Comparison of ENCODE assay signal across 13 cellular contexts in the genomic region with DNA sequence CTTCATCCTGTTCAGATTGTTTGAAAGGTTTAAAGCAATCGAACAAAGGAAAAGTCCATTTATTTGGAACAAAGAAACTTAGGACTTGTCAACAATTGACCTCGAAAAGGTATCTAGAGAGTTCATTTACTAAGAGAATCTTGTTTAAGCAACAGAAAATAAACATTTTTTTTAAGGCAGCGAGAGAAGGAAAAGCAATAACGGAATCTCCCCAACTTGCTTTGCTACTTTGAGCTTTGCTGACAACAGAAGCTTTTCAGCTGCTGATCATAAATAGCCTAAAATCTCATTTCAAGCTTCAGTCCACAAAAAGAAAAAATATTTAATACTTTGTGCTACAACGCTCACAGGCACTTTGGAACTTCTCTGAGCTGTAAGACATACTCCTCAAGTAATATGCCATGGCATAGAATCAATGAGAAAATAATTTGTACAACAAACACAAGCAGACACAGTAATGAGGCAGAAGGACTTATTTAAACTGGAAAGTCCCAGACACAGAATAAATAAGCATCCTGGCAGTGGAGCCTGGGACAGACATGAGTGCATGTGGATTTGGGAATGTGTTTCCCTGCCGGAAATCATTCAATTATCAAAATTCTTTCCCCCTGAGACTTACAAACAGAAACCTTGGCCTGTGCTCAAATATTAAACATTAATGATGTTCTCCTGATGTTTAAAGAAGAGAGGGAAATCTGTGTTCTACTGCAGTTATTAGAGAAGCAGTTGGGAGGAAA.
DNase-seq lines count a peak whose midpoint lies in the region; ATAC-seq and TF ChIP-seq lines count a peak whose summit lies in the region.
"Had no signal": no experiment of that assay in that cellular context is flagged by ENCODE, and none has a peak within 500 bp of the region (broad histone marks: within the 10 kb centered on the region; RNA-seq: fewer than 3 reads in every experiment).

No MANE protein-coding gene starts in this region.

- peaks cover 10% of the 10 kb centered on the region; the same call in 1 of the 2 replicates for H3F3A ChIP-seq in GM23248 (ENCODE audit: insufficient read depth)

- peak overlapping the region; percentile 60 for H2AFZ ChIP-seq in GM23248

- 0 out of 2 replicates have a peak, but pooled peaks cover 3% of the 10 kb centered on the region for H3K9me2 ChIP-seq in GM23248 (ENCODE audit: insufficient read depth)

- no peaks in the 10 kb centered on the region for H4K20me1 ChIP-seq in GM23248 (ENCODE audit: insufficient read depth)

- H3K4me3 Mint-ChIP-seq in CD8-positive, alpha-beta T cell, result no peak overlapping the region
- H3K4me3 Mint-ChIP-seq: activated CD4-positive, alpha-beta T cell treated with anti-CD3 and anti-CD28 coated beads, Interleukin-2, amount 10 ng/mL, durations not matched to agents 7 days and 5 days; CD4-positive, alpha-beta memory T cell had no signal

- H3K4me1 Mint-ChIP-seq in CD8-positive, alpha-beta T cell (ENCODE audit: low read depth), result no peaks in the 10 kb centered on the region
- H3K4me1 Mint-ChIP-seq: activated CD4-positive, alpha-beta T cell treated with anti-CD3 and anti-CD28 coated beads, Interleukin-2, amount 10 ng/mL, durations not matched to agents 7 days and 5 days; CD4-positive, alpha-beta memory T cell had no signal

- WGBS in GM23248 (ENCODE audit: low coverage in 1 of 2, low lambda C conversion rate in 2 of 2, missing lambda C conversion rate in 2 of 2), 2 experiments, result 25 to 26% methylated on average over 6 of the region's 6 CpGs

- in situ Hi-C loops in GM23248 (cut with MboI), result no loop called here
- in situ Hi-C loops in astrocyte of the spinal cord (cut with HindIII; ENCODE audit: low sequenced_read_pairs), result no loop called here

- no peak for ATAC-seq in CD8-positive, alpha-beta T cell
- no peak for ATAC-seq in HG03571 (IDR thresholded peaks at IDR 0.05; ENCODE audit: unreplicated experiment)
- ATAC-seq: mucosa of descending colon had no signal

- TF ChIP-seq CTCF in astrocyte of the spinal cord (IDR thresholded peaks at IDR 0.05; ENCODE audit: low read depth, low read length), result no peak
- no peak for TF ChIP-seq CTCF in CD8-positive, alpha-beta T cell (IDR thresholded peaks at IDR 0.05)

- POLR2A ChIA-PET in CD8-positive, alpha-beta T cell (lab: Charles Lee), result no interaction called here

- no peaks in the 10 kb centered on the region for H3K36me3 Mint-ChIP-seq in CD8-positive, alpha-beta T cell
- H3K36me3 Mint-ChIP-seq: CD4-positive, alpha-beta memory T cell had no signal

- no peaks in the 10 kb centered on the region for H3K9me3 ChIP-seq in GM23248 (ENCODE audit: low read depth)
- H3K9me3 ChIP-seq in CD8-positive, alpha-beta T cell (ENCODE audit: low read length), result no peaks in the 10 kb centered on the region
- H3K9me3 ChIP-seq: mucosa of descending colon, thoracic aorta had no signal

- no peak overlapping the region for H3K9ac ChIP-seq in GM23248

- no peaks in the 10 kb centered on the region for H3K27me3 ChIP-seq in GM23248 (replicated peaks; ENCODE audit: insufficient read depth)
- no peaks in the 10 kb centered on the region for H3K27me3 ChIP-seq in CD8-positive, alpha-beta T cell (ENCODE audit: insufficient read depth, low read length)

- no peaks in the 10 kb centered on the region for H3K27me3 Mint-ChIP-seq in CD8-positive, alpha-beta T cell (ENCODE audit: low read depth)
- H3K27me3 Mint-ChIP-seq: activated CD4-positive, alpha-beta T cell treated with anti-CD3 and anti-CD28 coated beads, Interleukin-2, amount 10 ng/mL, durations not matched to agents 7 days and 5 days; CD4-positive, alpha-beta memory T cell had no signal

- intact Hi-C loops in CD8-positive, alpha-beta T cell (cut with DNase I, micrococcal nuclease), result no loop called here

- CTCF ChIA-PET in CD8-positive, alpha-beta T cell (lab: Charles Lee), result no interaction called here

- no peaks in the 10 kb centered on the region for H3K36me3 ChIP-seq in GM23248 (ENCODE audit: low read depth)
- no peaks in the 10 kb centered on the region for H3K36me3 ChIP-seq in CD8-positive, alpha-beta T cell (ENCODE audit: insufficient read depth, low read length)
- H3K36me3 ChIP-seq: thoracic aorta had no signal

- DNase-seq in GM23248 (peak; percentile 30), astrocyte of the spinal cord (ENCODE audit: low read depth, low spot score) (peak; percentile 72), hepatic stellate cell (ENCODE audit: low spot score) (peak; percentile 10), retina (peak; percentile 7), NCI-H2196 treated with DMSO at 0.1 percent for 48 hours (lab: John Stamatoyannopoulos, UW; ENCODE audit: unreplicated experiment) (no peak), middle frontal gyrus (ENCODE audit: extremely low spot score, low spot score) (no peak)
- DNase-seq in CD8-positive, alpha-beta T cell, result no peak
- DNase-seq: activated CD4-positive, alpha-beta T cell treated with anti-CD3 and anti-CD28 coated beads, Interleukin-2, amount 10 ng/mL, durations not matched to agents 7 days and 5 days; CD4-positive, alpha-beta memory T cell; central memory CD4-positive, alpha-beta T cell; mucosa of descending colon had no signal

- H3K27ac Mint-ChIP-seq in CD8-positive, alpha-beta T cell, result no peak overlapping the region
- H3K27ac Mint-ChIP-seq: activated CD4-positive, alpha-beta T cell treated with anti-CD3 and anti-CD28 coated beads, Interleukin-2, amount 10 ng/mL, durations not matched to agents 7 days and 5 days; CD4-positive, alpha-beta memory T cell had no signal

- peaks cover 16% of the 10 kb centered on the region for H3K4me1 ChIP-seq in GM23248 (ENCODE audit: insufficient read depth)
- no peaks in the 10 kb centered on the region for H3K4me1 ChIP-seq in CD8-positive, alpha-beta T cell (ENCODE audit: insufficient read depth, low read length)

- H3K9me3 Mint-ChIP-seq in CD8-positive, alpha-beta T cell, result peaks cover 13% of the 10 kb centered on the region

- H3K4me3 ChIP-seq in GM23248 (no peak overlapping the region), astrocyte of the spinal cord (ENCODE audit: low read depth, low read length) (no peak overlapping the region)
- H3K4me3 ChIP-seq in CD8-positive, alpha-beta T cell (ENCODE audit: low read depth, low read length), result no peak overlapping the region
- H3K4me3 ChIP-seq: mucosa of descending colon, thoracic aorta had no signal

- H3K27ac ChIP-seq in GM23248, result peak overlapping the region; percentile 1; the same call in 1 of the 2 replicates
- no peak overlapping the region for H3K27ac ChIP-seq in CD8-positive, alpha-beta T cell (ENCODE audit: low read depth, low read length)
- H3K27ac ChIP-seq: thoracic aorta had no signal

- H3K4me2 ChIP-seq in GM23248 (ENCODE audit: unreplicated experiment), result peak overlapping the region; percentile 44

- no peaks in the 10 kb centered on the region for H3K79me2 ChIP-seq in GM23248 (ENCODE audit: insufficient read depth)

Comparison
In these comparisons a context has a peak if more than half of its experiments do, and no peak if none do; other contexts are left out.
1. DNase-seq: peak in GM23248 (single experiment), astrocyte of the spinal cord (single experiment), hepatic stellate cell (single experiment) and retina (single experiment); none in NCI-H2196 treated with DMSO at 0.1 percent for 48 hours (single experiment), CD8-positive, alpha-beta T cell (0 of 7) and middle frontal gyrus (single experiment).